In genomic region chr13:73406454-73406853, GRCh38 we compare ENCODE assay signal across 19 cellular contexts.
A peak's percentile ranks its signal among the peaks of the same experiment; 100 is the strongest.
DNase-seq lines count a peak whose midpoint lies in the region; ATAC-seq, FAIRE-seq and TF ChIP-seq lines count a peak whose summit lies in the region.
"Had no signal": no experiment of that assay in that cellular context is flagged by ENCODE, and none has a peak within 500 bp of the region (broad histone marks: within the 10 kb centered on the region; RNA-seq: fewer than 3 reads in every experiment).

No MANE protein-coding gene starts in this region.

- peaks cover 7% of the 10 kb centered on the region for H3K4me1 ChIP-seq in keratinocyte (ENCODE audit: control insufficient read depth, extremely low read depth, insufficient read depth, low read length)
- H3K4me1 ChIP-seq: HAP-1 had no signal

- no peak overlapping the region for H3K4me3 ChIP-seq in keratinocyte (ENCODE audit: control insufficient read depth in 2 of 3, extremely low read depth in 1 of 3, insufficient read depth in 2 of 3, low read depth in 1 of 3, low read length in 3 of 3)
- H3K4me3 ChIP-seq: A549, GM12878, GM23248, HAP-1 had no signal

- FAIRE-seq in keratinocyte (lab: Jason Lieb, UNC), result peak; percentile 53
- FAIRE-seq: A549, GM12878, GM19239 had no signal

- no peaks in the 10 kb centered on the region for H3K9me1 ChIP-seq in keratinocyte (ENCODE audit: control insufficient read depth, extremely low read depth, insufficient read depth, low read length)

- no peak for ATAC-seq in HG02938 (IDR thresholded peaks at IDR 0.05; ENCODE audit: unreplicated experiment)
- ATAC-seq: A549, GM12878 had no signal

- no peaks in the 10 kb centered on the region for H3K27me3 ChIP-seq in keratinocyte (ENCODE audit: control insufficient read depth, extremely low read depth, insufficient read depth, low read length)

- no peak for TF ChIP-seq CTCF in keratinocyte (optimal IDR thresholded peaks at IDR 0.05 in 1 of 3, IDR thresholded peaks at IDR 0.05 in 1 of 3, conservative IDR thresholded peaks at IDR 0.05 in 1 of 3; ENCODE audit: extremely low read depth in 1 of 3, insufficient read depth in 2 of 3, low read length in 3 of 3)

- no peak overlapping the region for H3K9ac ChIP-seq in keratinocyte (ENCODE audit: control insufficient read depth, extremely low read depth, insufficient read depth, low read length)
- H3K9ac ChIP-seq: GM23248 had no signal

- H3K9me3 ChIP-seq in keratinocyte (ENCODE audit: control insufficient read depth, low read depth, low read length), result no peaks in the 10 kb centered on the region
- H3K9me3 ChIP-seq: A549, HAP-1 had no signal

- no peaks in the 10 kb centered on the region for H4K20me1 ChIP-seq in keratinocyte (ENCODE audit: control insufficient read depth, extremely low read depth, insufficient read depth, low read length)

- H2AFZ ChIP-seq in keratinocyte (ENCODE audit: control insufficient read depth, low read length), result peak overlapping the region; percentile 6
- H2AFZ ChIP-seq: GM23248 had no signal

- H3K4me2 ChIP-seq in keratinocyte (ENCODE audit: control insufficient read depth, extremely low read depth, insufficient read depth, low read depth, low read length), result no peak overlapping the region
- H3K4me2 ChIP-seq: A549 had no signal

- H3K36me3 ChIP-seq in keratinocyte (ENCODE audit: control insufficient read depth in 2 of 2, extremely low read depth in 1 of 2, insufficient read depth in 2 of 2, low read length in 2 of 2), result no peaks in the 10 kb centered on the region
- H3K36me3 ChIP-seq: HAP-1 had no signal

- H3K27ac ChIP-seq in epithelial cell of prostate (peak overlapping the region; percentile 71), keratinocyte (ENCODE audit: control insufficient read depth, insufficient read depth, low read length) (peak overlapping the region; percentile 30)
- H3K27ac ChIP-seq: 22Rv1, A549, C4-2B, GM23248 had no signal

- peak; percentile 43 for DNase-seq in DMS53 (lab: John Stamatoyannopoulos, UW)
- no peak for DNase-seq in DMS53 treated with DMSO at 0.1 percent for 48 hours (lab: John Stamatoyannopoulos, UW; ENCODE audit: unreplicated experiment)
- DNase-seq in epithelial cell of prostate (ENCODE audit: low read depth, low spot score), result no peak
- no peak for DNase-seq in keratinocyte (ENCODE audit: low read depth, low spot score)
- DNase-seq in NCI-H1105 (lab: John Stamatoyannopoulos, UW), result no peak
- DNase-seq in NCI-H226, result no peak
- DNase-seq: AML-193; CD4-positive, alpha-beta T cell; DMS153; DND-41; EL; GM23248 had no signal

- H3K79me2 ChIP-seq in keratinocyte (ENCODE audit: control insufficient read depth, insufficient read depth, low read length), result no peaks in the 10 kb centered on the region

- dilution Hi-C loops in keratinocyte (cut with MboI; ENCODE audit: extremely low pct_ligation_motif_present, low sequenced_read_pairs), result no loop called here
